In the genomic region with DNA sequence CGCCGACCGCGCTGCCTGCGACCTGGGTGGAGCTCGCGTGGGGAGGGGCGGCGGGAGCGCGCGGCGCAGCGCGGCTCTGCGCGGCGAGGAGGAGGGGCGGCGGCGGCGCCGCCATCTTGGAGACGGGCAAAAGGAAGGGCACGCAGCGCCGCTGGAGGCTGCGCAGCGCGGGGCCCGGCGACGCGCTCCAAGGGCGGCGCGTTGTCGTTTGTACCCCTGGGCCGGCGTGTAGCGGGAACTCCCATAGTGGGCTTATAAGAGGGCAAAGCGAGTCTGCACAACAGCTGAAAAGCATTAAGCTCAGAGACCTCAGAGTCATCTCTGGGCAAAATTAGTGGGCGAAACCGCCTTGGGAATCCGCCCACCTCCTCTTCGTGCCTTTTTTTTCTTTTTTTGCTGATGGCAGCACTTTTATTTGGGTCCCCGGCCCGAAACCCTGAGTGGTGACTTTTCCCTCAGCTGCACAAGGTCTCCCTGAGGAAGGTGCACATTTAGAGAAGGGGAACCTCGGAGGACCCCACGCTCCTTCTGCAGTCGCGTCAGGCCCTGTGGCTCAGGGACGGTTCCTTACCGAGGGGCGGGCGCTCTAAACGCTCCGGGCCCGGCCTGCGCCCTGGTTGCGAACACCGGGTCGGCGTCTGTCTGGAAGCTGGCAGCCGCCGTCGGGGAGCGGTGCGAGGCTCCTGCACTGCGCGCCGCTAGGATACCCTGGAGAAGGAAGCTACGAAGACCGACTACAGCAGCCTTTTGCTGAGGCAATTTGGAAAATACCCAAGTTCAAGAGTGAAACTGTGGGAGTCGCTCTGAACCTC, we compare ENCODE assay signal across 8 cellular contexts. TPM values are rescaled to one million over a fixed set of nuclear protein-coding genes. Genes with fewer than 3 reads are reported as not detected.
DNase-seq lines count a peak whose midpoint lies in the region; TF ChIP-seq lines count a peak whose summit lies in the region.

No MANE protein-coding gene starts in this region.

- H3K27me3 ChIP-seq in HAP-1 (ENCODE audit: low read depth) = no peaks in the 10 kb centered on the region
- no peaks in the 10 kb centered on the region for H3K27me3 ChIP-seq in MM.1S (replicated peaks; ENCODE audit: insufficient read depth, low read length)
- H3K27me3 ChIP-seq in ovary = no peaks in the 10 kb centered on the region
- no peaks in the 10 kb centered on the region for H3K27me3 ChIP-seq in thymus (ENCODE audit: control insufficient read depth, insufficient read depth)

- H3K27ac ChIP-seq in MM.1S (ENCODE audit: low read length) = peak overlapping the region; percentile 51; the same call in 1 of the 2 replicates
- H3K27ac ChIP-seq in SK-N-MC = peak overlapping the region; percentile 77
- H3K27ac ChIP-seq in ovary = peak overlapping the region; percentile 76 to 79
- peak overlapping the region; percentile 92 for H3K27ac ChIP-seq in thymus (ENCODE audit: low read depth)

- peak overlapping the region; percentile 89 for H3K27ac Mint-ChIP-seq in activated naive CD4-positive, alpha-beta T cell treated with anti-CD3 and anti-CD28 coated beads, Interleukin-2, amount 50 U/mL, for 24 hours

- H4K20me1 ChIP-seq in MM.1S (ENCODE audit: insufficient read depth, low read length) = peaks cover 35% of the 10 kb centered on the region

- intact Hi-C loops in head of caudate nucleus (cut with DNase I) (loop anchor here (1.0 kb wide), 1 partner anchor 19 kb away; the partner anchor contains the start of gene SEC23IP), ovary (cut with DNase I) (no loop called here)

- in situ Hi-C loops in HAP-1 (cut with MboI; ENCODE audit: low sequenced_read_pairs) = no loop called here

- H3F3A ChIP-seq in MM.1S (ENCODE audit: insufficient read depth, low read length) = peaks cover 5% of the 10 kb centered on the region; the same call in 1 of the 2 replicates

- peak; percentile 80 for DNase-seq in GF-D8 (lab: John Stamatoyannopoulos, UW)
- peak; percentile 85 to 91 for DNase-seq in HAP-1 (ENCODE audit: low spot score in 2 of 2)
- DNase-seq in MM.1S = peak; percentile 89
- DNase-seq in SK-N-MC (ENCODE audit: low read depth, low spot score) = no peak
- DNase-seq in head of caudate nucleus = peak; percentile 65 to 95 (median 89)
- DNase-seq in ovary = peak; percentile 83 to 92 (median 89)

- H3K9me2 ChIP-seq in MM.1S (replicated peaks; ENCODE audit: insufficient read depth, low read length) = no peaks in the 10 kb centered on the region

- no peak for TF ChIP-seq EP300 in ovary (IDR thresholded peaks at IDR 0.05)

- H3K36me3 ChIP-seq in HAP-1 (replicated peaks) = peaks cover 3% of the 10 kb centered on the region; the same call in 1 of the 2 replicates
- H3K36me3 ChIP-seq in MM.1S (replicated peaks; ENCODE audit: insufficient read depth, low read length) = no peaks in the 10 kb centered on the region; the same call in 1 of the 2 replicates
- H3K36me3 ChIP-seq in SK-N-MC (ENCODE audit: insufficient read depth, low read length) = no peaks in the 10 kb centered on the region
- H3K36me3 ChIP-seq in ovary = no peaks in the 10 kb centered on the region
- no peaks in the 10 kb centered on the region for H3K36me3 ChIP-seq in thymus (ENCODE audit: control insufficient read depth, insufficient read depth)

- H3K9me3 ChIP-seq in HAP-1 (no peaks in the 10 kb centered on the region), MM.1S (replicated peaks; ENCODE audit: insufficient read depth, low read length) (no peaks in the 10 kb centered on the region), SK-N-MC (ENCODE audit: low read depth, low read length) (no peaks in the 10 kb centered on the region), ovary (no peaks in the 10 kb centered on the region), thymus (ENCODE audit: control insufficient read depth) (no peaks in the 10 kb centered on the region)

- TF ChIP-seq POLR2A in ovary (IDR thresholded peaks at IDR 0.05) = no peak

- peak overlapping the region; percentile 86 for H3K4me3 Mint-ChIP-seq in activated naive CD4-positive, alpha-beta T cell treated with anti-CD3 and anti-CD28 coated beads, Interleukin-2, amount 50 U/mL, for 24 hours

- peaks cover 41% of the 10 kb centered on the region for H3K79me2 ChIP-seq in MM.1S (ENCODE audit: low read length)

- H3K27me3 Mint-ChIP-seq in activated naive CD4-positive, alpha-beta T cell treated with anti-CD3 and anti-CD28 coated beads, Interleukin-2, amount 50 U/mL, for 24 hours = no peaks in the 10 kb centered on the region

- peak overlapping the region; percentile 84 for H3K4me2 ChIP-seq in MM.1S (ENCODE audit: low read depth, low read length)

- TF ChIP-seq CTCF in MM.1S (IDR thresholded peaks at IDR 0.05; ENCODE audit: low read length) (no peak), ovary (IDR thresholded peaks at IDR 0.05) (no peak)

- H3K9ac ChIP-seq in MM.1S (ENCODE audit: low read length) = peak overlapping the region; percentile 55
- peak overlapping the region; percentile 73 for H3K9ac ChIP-seq in SK-N-MC (ENCODE audit: insufficient read length)

- peaks cover 1% of the 10 kb centered on the region for H3K36me3 Mint-ChIP-seq in activated naive CD4-positive, alpha-beta T cell treated with anti-CD3 and anti-CD28 coated beads, Interleukin-2, amount 50 U/mL, for 24 hours

- H3K4me1 ChIP-seq in HAP-1 (peaks cover 16% of the 10 kb centered on the region), MM.1S (ENCODE audit: low read length) (peaks cover 11% of the 10 kb centered on the region; the same call in 1 of the 2 replicates), ovary (ENCODE audit: insufficient read depth) (peaks cover 4% of the 10 kb centered on the region), thymus (ENCODE audit: control insufficient read depth, insufficient read depth, low read length) (peaks cover 16% of the 10 kb centered on the region)

- H3K4me3 ChIP-seq in HAP-1 (peak overlapping the region; percentile 80), MM.1S (ENCODE audit: low read length) (peak overlapping the region; percentile 68), SK-N-MC (peak overlapping the region; percentile 81), ovary (peak overlapping the region; percentile 66), thymus (ENCODE audit: low read length) (peak overlapping the region; percentile 91)

- WGBS in ovary, 3 donors = 0% methylated on average over 58 to 75 of the region's 75 CpGs
- under 1% methylated on average over 75 of the region's 75 CpGs for WGBS in thymus

- no peaks in the 10 kb centered on the region for H3K9me3 Mint-ChIP-seq in activated naive CD4-positive, alpha-beta T cell treated with anti-CD3 and anti-CD28 coated beads, Interleukin-2, amount 50 U/mL, for 24 hours

- peak overlapping the region; percentile 86 for H2AFZ ChIP-seq in MM.1S (ENCODE audit: low read length)

- H3K4me1 Mint-ChIP-seq in activated naive CD4-positive, alpha-beta T cell treated with anti-CD3 and anti-CD28 coated beads, Interleukin-2, amount 50 U/mL, for 24 hours = peaks cover 39% of the 10 kb centered on the region

RNA-seq across cellular contexts. Expression of gene MCMBP, which starts 0.4 kb away (rescaled TPM):
- total RNA-seq in ovary = 10 to 100 TPM; 36.2 to 61.0 (median 52.5) TPM
- polyA plus RNA-seq in ovary (10 to 100 TPM; 31.7 to 50.6 TPM), thymus (30.3 TPM)

RNA-seq across cellular contexts. Expression of gene SEC23IP, which starts 19.5 kb away (rescaled TPM):
- total RNA-seq in ovary = 10 to 100 TPM; 16.0 to 58.0 (median 51.9) TPM
- 10 to 100 TPM; 11.5 to 37.1 TPM for polyA plus RNA-seq in ovary
- polyA plus RNA-seq in thymus = 14.1 TPM
